Comparison of ENCODE assay signal across 16 cellular contexts in genomic region chr7:66296555-66296954, GRCh38.
DNase-seq lines count a peak whose midpoint lies in the region; ATAC-seq, FAIRE-seq and TF ChIP-seq lines count a peak whose summit lies in the region.
"Had no signal": no experiment of that assay in that cellular context is flagged by ENCODE, and none has a peak within 500 bp of the region (broad histone marks: within the 10 kb centered on the region; RNA-seq: fewer than 3 reads in every experiment).

No MANE protein-coding gene starts in this region.

- no peak for TF ChIP-seq CTCF in bronchial epithelial cell (IDR thresholded peaks at IDR 0.05; ENCODE audit: insufficient read depth, low read length, severe bottlenecking)
- TF ChIP-seq CTCF in upper lobe of right lung (IDR thresholded peaks at IDR 0.05), result no peak

- peak; percentile 70 for ATAC-seq in left lobe of liver
- ATAC-seq in upper lobe of right lung, result peak; percentile 19
- ATAC-seq in HG03139 (IDR thresholded peaks at IDR 0.05; ENCODE audit: unreplicated experiment), result no peak
- ATAC-seq: activated CD8-positive, alpha-beta memory T cell treated with anti-CD3 and anti-CD28 coated beads, Interleukin-2, amount 10 ng/mL, durations not matched to agents 7 days and 5 days; T-cell had no signal

- H3K4me3 ChIP-seq in bronchial epithelial cell (ENCODE audit: low read depth, low read length) (no peak overlapping the region), upper lobe of right lung (no peak overlapping the region)
- H3K4me3 ChIP-seq: Peyer's patch had no signal

- H3K9me3 ChIP-seq in upper lobe of right lung, result no peaks in the 10 kb centered on the region

- no peaks in the 10 kb centered on the region for H3K4me1 Mint-ChIP-seq in activated T-helper 2 cell treated with anti-CD3 and anti-CD28 coated beads, Interferon-gamma antibody, Interleukin-2, Interleukin-4, amounts not matched to agents 10 μg/mL and 5 μg/mL and 100 μg/mL, durations not matched to agents 14 hours and 24 hours and 36 hours (ENCODE audit: low read depth)
- H3K4me1 Mint-ChIP-seq: activated CD8-positive, alpha-beta memory T cell treated with anti-CD3 and anti-CD28 coated beads, Interleukin-2, amount 10 ng/mL, durations not matched to agents 7 days and 5 days had no signal

- no peak overlapping the region for H3K27ac Mint-ChIP-seq in activated T-helper 2 cell treated with anti-CD3 and anti-CD28 coated beads, Interferon-gamma antibody, Interleukin-2, Interleukin-4, amounts not matched to agents 10 μg/mL and 5 μg/mL and 100 μg/mL, durations not matched to agents 14 hours and 24 hours and 36 hours
- H3K27ac Mint-ChIP-seq: activated B cell treated with CpG ODN at 0.5 μM for 24 hours; activated CD8-positive, alpha-beta memory T cell treated with anti-CD3 and anti-CD28 coated beads, Interleukin-2, amount 10 ng/mL, durations not matched to agents 7 days and 5 days; T-cell had no signal

- no peak overlapping the region for H3K4me3 Mint-ChIP-seq in activated T-helper 2 cell treated with anti-CD3 and anti-CD28 coated beads, Interferon-gamma antibody, Interleukin-2, Interleukin-4, amounts not matched to agents 10 μg/mL and 5 μg/mL and 100 μg/mL, durations not matched to agents 14 hours and 24 hours and 36 hours (ENCODE audit: low read depth)
- H3K4me3 Mint-ChIP-seq: activated B cell treated with CpG ODN at 0.5 μM for 24 hours; activated CD8-positive, alpha-beta memory T cell treated with anti-CD3 and anti-CD28 coated beads, Interleukin-2, amount 10 ng/mL, durations not matched to agents 7 days and 5 days; T-cell had no signal

- no peaks in the 10 kb centered on the region for H3K36me3 ChIP-seq in bronchial epithelial cell (ENCODE audit: control insufficient read depth, insufficient read depth, low read length)
- H3K36me3 ChIP-seq in upper lobe of right lung, result no peaks in the 10 kb centered on the region
- H3K36me3 ChIP-seq: Peyer's patch had no signal

- H3K27me3 ChIP-seq in bronchial epithelial cell (ENCODE audit: control insufficient read depth, insufficient read depth, low read length), result no peaks in the 10 kb centered on the region
- no peaks in the 10 kb centered on the region for H3K27me3 ChIP-seq in upper lobe of right lung
- H3K27me3 ChIP-seq: Peyer's patch had no signal

- no peaks in the 10 kb centered on the region for H3K27me3 Mint-ChIP-seq in activated T-helper 2 cell treated with anti-CD3 and anti-CD28 coated beads, Interferon-gamma antibody, Interleukin-2, Interleukin-4, amounts not matched to agents 10 μg/mL and 5 μg/mL and 100 μg/mL, durations not matched to agents 14 hours and 24 hours and 36 hours (ENCODE audit: low read depth)
- H3K27me3 Mint-ChIP-seq: activated B cell treated with CpG ODN at 0.5 μM for 24 hours; activated CD8-positive, alpha-beta memory T cell treated with anti-CD3 and anti-CD28 coated beads, Interleukin-2, amount 10 ng/mL, durations not matched to agents 7 days and 5 days; T-cell had no signal

- no peak overlapping the region for H3K27ac ChIP-seq in upper lobe of right lung
- H3K27ac ChIP-seq: 22Rv1, Peyer's patch had no signal

- intact Hi-C loops in upper lobe of right lung (cut with DNase I), result no loop called here
- intact Hi-C loops in activated T-helper 2 cell treated with anti-CD3 and anti-CD28 coated beads, Interferon-gamma antibody, Interleukin-2, Interleukin-4, amounts not matched to agents 10 μg/mL and 5 μg/mL and 100 μg/mL, durations not matched to agents 14 hours and 24 hours and 36 hours (cut with micrococcal nuclease), result no loop called here

- H3K36me3 Mint-ChIP-seq in activated T-helper 2 cell treated with anti-CD3 and anti-CD28 coated beads, Interferon-gamma antibody, Interleukin-2, Interleukin-4, amounts not matched to agents 10 μg/mL and 5 μg/mL and 100 μg/mL, durations not matched to agents 14 hours and 24 hours and 36 hours (ENCODE audit: low read depth), result no peaks in the 10 kb centered on the region
- H3K36me3 Mint-ChIP-seq: activated CD8-positive, alpha-beta memory T cell treated with anti-CD3 and anti-CD28 coated beads, Interleukin-2, amount 10 ng/mL, durations not matched to agents 7 days and 5 days had no signal

- peak; percentile 70 for DNase-seq in NOMO-1 treated with DMSO at 0.1 percent for 48 hours (lab: John Stamatoyannopoulos, UW; ENCODE audit: unreplicated experiment)
- no peak for DNase-seq in NOMO-1 treated with dmso at 0.1 percent for 144 hours (lab: John Stamatoyannopoulos, UW; ENCODE audit: unreplicated experiment)
- DNase-seq in bronchial epithelial cell (ENCODE audit: low read depth), result peak; percentile 76
- no peak for DNase-seq in left lobe of liver (ENCODE audit: low spot score)
- DNase-seq in upper lobe of right lung, result no peak
- DNase-seq in NCI-H2107 (lab: John Stamatoyannopoulos, UW), result no peak
- no peak for DNase-seq in activated T-helper 2 cell treated with anti-CD3 and anti-CD28 coated beads, Interferon-gamma antibody, Interleukin-2, Interleukin-4, amounts not matched to agents 10 μg/mL and 5 μg/mL and 100 μg/mL, durations not matched to agents 14 hours and 24 hours and 36 hours (ENCODE audit: low spot score)
- DNase-seq: activated B cell treated with CpG ODN at 0.5 μM for 24 hours; activated CD8-positive, alpha-beta memory T cell treated with anti-CD3 and anti-CD28 coated beads, Interleukin-2, amount 10 ng/mL, durations not matched to agents 7 days and 5 days; activated naive CD4-positive, alpha-beta T cell; NCI-H1930; NCI-H526 treated with DMSO at 0.1 percent for 48 hours; Peyer's patch; T-cell had no signal

- no peak for FAIRE-seq in bronchial epithelial cell (lab: Jason Lieb, UNC)

- peaks cover 15% of the 10 kb centered on the region for H3K9me3 Mint-ChIP-seq in activated T-helper 2 cell treated with anti-CD3 and anti-CD28 coated beads, Interferon-gamma antibody, Interleukin-2, Interleukin-4, amounts not matched to agents 10 μg/mL and 5 μg/mL and 100 μg/mL, durations not matched to agents 14 hours and 24 hours and 36 hours

- peaks cover 6% of the 10 kb centered on the region for H3K4me1 ChIP-seq in upper lobe of right lung
- H3K4me1 ChIP-seq: Peyer's patch had no signal

Comparison
In these comparisons a context has a peak if more than half of its experiments do, and no peak if none do; other contexts are left out.
1. DNase-seq: peak in NOMO-1 treated with DMSO at 0.1 percent for 48 hours (single experiment) and bronchial epithelial cell (single experiment); none in NOMO-1 treated with dmso at 0.1 percent for 144 hours (single experiment), left lobe of liver (single experiment), upper lobe of right lung (single experiment), NCI-H2107 (single experiment) and activated T-helper 2 cell treated with anti-CD3 and anti-CD28 coated beads, Interferon-gamma antibody, Interleukin-2, Interleukin-4, amounts not matched to agents 10 μg/mL and 5 μg/mL and 100 μg/mL, durations not matched to agents 14 hours and 24 hours and 36 hours (single experiment).